In the genomic region with DNA sequence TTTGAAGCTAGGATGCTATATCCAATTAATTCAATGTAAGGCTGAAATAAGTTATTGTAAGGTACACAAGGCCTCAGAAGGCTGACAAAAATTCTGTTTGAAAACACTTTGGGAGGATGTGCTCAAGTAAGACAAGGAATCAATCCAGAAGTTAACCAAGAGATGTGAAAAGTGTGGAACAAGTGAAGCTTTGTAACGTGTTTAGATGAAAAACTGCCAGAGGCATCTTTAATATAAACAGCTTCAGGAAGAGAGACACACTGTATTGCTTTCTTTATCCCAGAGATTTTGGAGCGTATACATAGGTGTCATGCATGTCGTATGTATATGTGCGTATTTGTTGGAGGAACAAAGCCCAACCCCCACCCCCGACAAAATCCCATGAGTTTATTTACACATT, we compare ENCODE assay signal across 35 cellular contexts.
"Had no signal": no experiment of that assay in that cellular context is flagged by ENCODE, and none has a peak within 500 bp of the region (broad histone marks: within the 10 kb centered on the region; RNA-seq: fewer than 3 reads in every experiment).

No MANE protein-coding gene starts in this region.

- H3K27me3 ChIP-seq: body of pancreas, brain microvascular endothelial cell had no signal

- H3K27ac ChIP-seq: adrenal gland, body of pancreas, brain microvascular endothelial cell, breast epithelium, VCaP had no signal

- H3K4me3 Mint-ChIP-seq: activated B cell treated with CpG ODN at 0.5 μM for 24 hours; activated CD4-positive, alpha-beta memory T cell treated with anti-CD3 and anti-CD28 coated beads for 36 hours; activated CD4-positive, alpha-beta T cell treated with anti-CD3 and anti-CD28 coated beads, Interleukin-2, amount 10 ng/mL, durations not matched to agents 24 days and 14 days; activated CD8-positive, alpha-beta T cell treated with anti-CD3 and anti-CD28 coated beads for 36 hours; activated naive CD4-positive, alpha-beta T cell treated with anti-CD3 and anti-CD28 coated beads for 36 hours; activated naive CD8-positive, alpha-beta T cell treated with anti-CD3 and anti-CD28 coated beads for 36 hours; activated T-cell treated with anti-CD3 and anti-CD28 coated beads, Interleukin-2, amount 50 U/mL, for 4 hours; activated T-cell treated with anti-CD3 and anti-CD28 coated beads, Interleukin-2, amount 50 U/mL, for 72 hours; activated T-helper 1 cell treated with anti-CD3 and anti-CD28 coated beads, Interleukin-12 subunit alpha, Interleukin-12 subunit beta, Interleukin-2, Interleukin-4 antibody, amounts not matched to agents 30 ng/mL and 10 ng/mL and 1 ng/mL, durations not matched to agents 14 hours and 24 hours and 36 hours; activated T-helper 17 cell treated with anti-CD3 and anti-CD28 coated beads, Interleukin-2, amount 50 U/mL, for 72 hours; T-helper 1 cell treated with Interleukin-12 subunit alpha and Interleukin-12 subunit beta and Interleukin-4 antibody, amounts not matched to agents 30 μg/mL and 1 μg/mL, for 36 hours; T-helper 2 cell treated with Interferon-gamma antibody and Interleukin-4, amounts not matched to agents 5 μg/mL and 100 μg/mL, for 36 hours had no signal

- H3K9me3 ChIP-seq: adrenal gland, body of pancreas, breast epithelium had no signal

- H3K9me3 Mint-ChIP-seq: activated B cell treated with CpG ODN at 0.5 μM for 24 hours; activated CD4-positive, alpha-beta memory T cell treated with anti-CD3 and anti-CD28 coated beads for 36 hours; activated CD4-positive, alpha-beta T cell treated with anti-CD3 and anti-CD28 coated beads, Interleukin-2, amount 10 ng/mL, durations not matched to agents 24 days and 14 days; activated CD8-positive, alpha-beta T cell treated with anti-CD3 and anti-CD28 coated beads for 36 hours; activated naive CD4-positive, alpha-beta T cell treated with anti-CD3 and anti-CD28 coated beads for 36 hours; activated naive CD4-positive, alpha-beta T cell treated with anti-CD3 and anti-CD28 coated beads, Interleukin-2, amount 50 U/mL, for 72 hours; activated naive CD8-positive, alpha-beta T cell treated with anti-CD3 and anti-CD28 coated beads for 36 hours; activated T-cell treated with anti-CD3 and anti-CD28 coated beads, Interleukin-2, amount 50 U/mL, for 4 hours; activated T-cell treated with anti-CD3 and anti-CD28 coated beads, Interleukin-2, amount 50 U/mL, for 72 hours; activated T-helper 1 cell treated with anti-CD3 and anti-CD28 coated beads, Interleukin-12 subunit alpha, Interleukin-12 subunit beta, Interleukin-2, Interleukin-4 antibody, amounts not matched to agents 30 ng/mL and 10 ng/mL and 1 ng/mL, durations not matched to agents 14 hours and 24 hours and 36 hours; activated T-helper 17 cell treated with anti-CD3 and anti-CD28 coated beads, Interleukin-2, amount 50 U/mL, for 72 hours; T-helper 1 cell treated with Interleukin-12 subunit alpha and Interleukin-12 subunit beta and Interleukin-4 antibody, amounts not matched to agents 30 μg/mL and 1 μg/mL, for 36 hours; T-helper 2 cell treated with Interferon-gamma antibody and Interleukin-4, amounts not matched to agents 5 μg/mL and 100 μg/mL, for 36 hours had no signal

- ATAC-seq: activated CD8-positive, alpha-beta T cell treated with anti-CD3 and anti-CD28 coated beads for 36 hours; activated naive CD4-positive, alpha-beta T cell treated with anti-CD3 and anti-CD28 coated beads, Interleukin-2, amount 50 U/mL, for 72 hours; activated T-cell treated with anti-CD3 and anti-CD28 coated beads, Interleukin-2, amount 50 U/mL, for 4 hours; activated T-cell treated with anti-CD3 and anti-CD28 coated beads, Interleukin-2, amount 50 U/mL, for 72 hours; activated T-helper 17 cell treated with anti-CD3 and anti-CD28 coated beads, Interleukin-2, amount 50 U/mL, for 72 hours; body of pancreas had no signal

- H3K4me1 ChIP-seq: adrenal gland, body of pancreas, breast epithelium had no signal

- H3K27ac Mint-ChIP-seq: activated B cell treated with CpG ODN at 0.5 μM for 24 hours; activated CD4-positive, alpha-beta memory T cell treated with anti-CD3 and anti-CD28 coated beads for 36 hours; activated CD4-positive, alpha-beta T cell treated with anti-CD3 and anti-CD28 coated beads, Interleukin-2, amount 10 ng/mL, durations not matched to agents 24 days and 14 days; activated CD8-positive, alpha-beta T cell treated with anti-CD3 and anti-CD28 coated beads for 36 hours; activated naive CD4-positive, alpha-beta T cell treated with anti-CD3 and anti-CD28 coated beads for 36 hours; activated naive CD4-positive, alpha-beta T cell treated with anti-CD3 and anti-CD28 coated beads, Interleukin-2, amount 50 U/mL, for 72 hours; activated naive CD8-positive, alpha-beta T cell treated with anti-CD3 and anti-CD28 coated beads for 36 hours; activated T-cell treated with anti-CD3 and anti-CD28 coated beads, Interleukin-2, amount 50 U/mL, for 72 hours; activated T-helper 1 cell treated with anti-CD3 and anti-CD28 coated beads, Interleukin-12 subunit alpha, Interleukin-12 subunit beta, Interleukin-2, Interleukin-4 antibody, amounts not matched to agents 30 ng/mL and 10 ng/mL and 1 ng/mL, durations not matched to agents 14 hours and 24 hours and 36 hours; activated T-helper 17 cell treated with anti-CD3 and anti-CD28 coated beads, Interleukin-2, amount 50 U/mL, for 72 hours; T-helper 1 cell treated with Interleukin-12 subunit alpha and Interleukin-12 subunit beta and Interleukin-4 antibody, amounts not matched to agents 30 μg/mL and 1 μg/mL, for 36 hours; T-helper 2 cell treated with Interferon-gamma antibody and Interleukin-4, amounts not matched to agents 5 μg/mL and 100 μg/mL, for 36 hours had no signal

- H3K36me3 Mint-ChIP-seq: activated CD4-positive, alpha-beta memory T cell treated with anti-CD3 and anti-CD28 coated beads for 36 hours; activated naive CD8-positive, alpha-beta T cell treated with anti-CD3 and anti-CD28 coated beads for 36 hours had no signal

- H3K36me3 ChIP-seq: adrenal gland, brain microvascular endothelial cell, breast epithelium had no signal

- DNase-seq: activated B cell treated with CpG ODN at 0.5 μM for 24 hours; activated CD4-positive, alpha-beta memory T cell treated with anti-CD3 and anti-CD28 coated beads for 36 hours; activated CD4-positive, alpha-beta T cell treated with anti-CD3 and anti-CD28 coated beads for 4 hours; activated CD4-positive, alpha-beta T cell treated with anti-CD3 and anti-CD28 coated beads, Interleukin-2, amount 10 ng/mL, durations not matched to agents 24 days and 14 days; activated CD4-positive, alpha-beta T cell treated with anti-CD3 and anti-CD28 coated beads, Interleukin-2, amount 50 U/mL, for 1 hour; activated CD4-positive, alpha-beta T cell treated with anti-CD3 and anti-CD28 coated beads, Interleukin-2, amount 50 U/mL, for 4 hours; activated CD4-positive, CD25-positive, alpha-beta regulatory T cell treated with anti-CD3 and anti-CD28 coated beads, Interleukin-2, amount 50 U/mL, for 72 hours; activated CD8-positive, alpha-beta memory T cell treated with anti-CD3 and anti-CD28 coated beads, Interleukin-2, amount 50 U/mL, for 4 hours; activated CD8-positive, alpha-beta T cell treated with anti-CD3 and anti-CD28 coated beads for 36 hours; activated effector memory CD4-positive, alpha-beta T cell treated with anti-CD3 and anti-CD28 coated beads, Interleukin-2, amount 50 U/mL, for 16 hours; activated gamma-delta T cell treated with Interleukin-2 at 50 U/mL for 16 hours; activated naive CD4-positive, alpha-beta T cell; activated naive CD4-positive, alpha-beta T cell treated with anti-CD3 and anti-CD28 coated beads for 36 hours; activated naive CD4-positive, alpha-beta T cell treated with anti-CD3 and anti-CD28 coated beads, Interleukin-2, amount 50 U/mL, for 16 hours; activated naive CD8-positive, alpha-beta T cell treated with anti-CD3 and anti-CD28 coated beads for 36 hours; activated T-cell treated with anti-CD3 and anti-CD28 coated beads for 4 hours; activated T-cell treated with anti-CD3 and anti-CD28 coated beads, Interleukin-2, amount 50 U/mL, for 1 hour; activated T-cell treated with anti-CD3 and anti-CD28 coated beads, Interleukin-2, amount 50 U/mL, for 4 hours; activated T-cell treated with anti-CD3 and anti-CD28 coated beads, Interleukin-2, amount 50 U/mL, for 72 hours; adrenal gland; amniotic stem cell; aorta; body of pancreas; brain microvascular endothelial cell; central memory CD4-positive, alpha-beta T cell; T-helper 1 cell; T-helper 2 cell; T-helper 9 cell had no signal

- H3K27me3 Mint-ChIP-seq: activated naive CD8-positive, alpha-beta T cell treated with anti-CD3 and anti-CD28 coated beads for 36 hours had no signal

- H3K4me3 ChIP-seq: adrenal gland, body of pancreas, breast epithelium had no signal
